Comparison of ENCODE assay signal across 35 cellular contexts in the genomic region with DNA sequence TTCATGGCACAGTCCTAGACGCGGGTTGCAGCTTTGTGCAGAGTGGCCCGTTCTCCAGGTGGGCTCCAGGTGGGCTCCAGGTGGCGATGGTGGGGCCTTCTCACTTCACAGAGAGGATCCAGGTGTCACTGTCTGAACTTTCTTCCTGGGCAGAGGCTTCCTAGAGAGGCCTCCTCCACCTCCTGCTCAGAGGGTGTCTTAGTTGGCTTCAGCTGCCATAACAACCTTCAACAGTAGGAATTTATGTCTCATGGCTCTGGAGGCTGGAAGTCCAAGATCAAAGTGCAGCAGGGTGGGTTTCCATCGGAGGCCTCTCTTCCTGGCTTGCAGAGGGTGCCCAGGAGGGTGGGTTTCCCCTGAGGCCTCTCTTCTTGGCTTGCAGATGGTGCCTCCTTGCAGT.
"Had no signal": no experiment of that assay in that cellular context is flagged by ENCODE, and none has a peak within 500 bp of the region (broad histone marks: within the 10 kb centered on the region; RNA-seq: fewer than 3 reads in every experiment).

No MANE protein-coding gene starts in this region.

- H3K4me3 ChIP-seq: MG63 had no signal

- H3K27me3 ChIP-seq: MG63 had no signal

- DNase-seq: Karpas-422, Kasumi-1, KG1, MG63, MM.1S, MV-4-11, NCI-H1048, NCI-H1092, NCI-H1092 treated with DMSO at 0.1 percent for 48 hours, NCI-H1105, NCI-H1105 treated with DMSO at 0.1 percent for 48 hours, NCI-H1417, NCI-H1417 treated with DMSO at 0.1 percent for 48 hours, NCI-H1436, NCI-H1436 treated with DMSO at 0.1 percent for 48 hours, NCI-H146, NCI-H1694, NCI-H1694 treated with DMSO at 0.1 percent for 48 hours, NCI-H187, NCI-H187 treated with DMSO at 0.1 percent for 48 hours, NCI-H1930, NCI-H2029, NCI-H2029 treated with DMSO at 0.1 percent for 48 hours, NCI-H2081, NCI-H2081 treated with DMSO at 0.1 percent for 48 hours, NCI-H2107, NCI-H2171, NCI-H2171 treated with DMSO at 0.1 percent for 48 hours, NCI-H2227 treated with DMSO at 0.1 percent for 48 hours, NCI-H226, NCI-H345, NCI-H446, NCI-H446 treated with DMSO at 0.1 percent for 48 hours, NCI-H510A had no signal

- H3K27ac ChIP-seq: KMS-11 had no signal

- H3K36me3 ChIP-seq: MG63 had no signal

- H3K9me3 ChIP-seq: MG63 had no signal
